ENCODE assay signal across 20 cellular contexts in the genomic region with DNA sequence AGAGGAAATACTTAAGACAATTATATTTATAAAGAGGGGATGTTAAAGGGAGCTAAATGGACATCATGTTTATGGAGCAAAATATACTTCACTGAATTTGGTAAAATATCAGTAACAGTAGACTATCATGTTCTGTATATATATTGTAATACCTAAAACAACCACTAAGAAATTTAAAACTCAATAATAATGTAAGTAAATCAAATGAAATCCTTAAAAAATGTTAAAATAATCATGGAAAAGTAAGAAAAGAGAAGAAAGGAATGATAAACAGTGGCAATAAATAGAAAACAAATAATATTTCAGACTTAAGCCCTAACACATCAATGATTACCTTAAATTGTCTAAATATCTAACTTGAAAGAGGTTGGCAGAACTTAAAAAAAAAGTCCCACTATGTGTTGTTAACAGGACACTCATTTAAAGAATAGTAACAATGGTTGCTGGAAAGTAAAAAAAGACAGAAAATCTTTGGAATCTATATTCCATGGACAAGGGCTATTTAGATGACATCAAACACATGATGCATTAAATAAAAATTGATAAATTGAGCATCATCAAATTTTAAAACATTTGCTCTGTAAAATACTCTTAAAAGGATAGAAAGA.
DNase-seq lines count a peak whose midpoint lies in the region; ATAC-seq and TF ChIP-seq lines count a peak whose summit lies in the region.
"Had no signal": no experiment of that assay in that cellular context is flagged by ENCODE, and none has a peak within 500 bp of the region (broad histone marks: within the 10 kb centered on the region; RNA-seq: fewer than 3 reads in every experiment).

No MANE protein-coding gene starts in this region.

- no peak overlapping the region for H4K91ac ChIP-seq in neuronal stem cell (ENCODE audit: low read depth, low read length, poor library complexity)

- intact Hi-C loops in PC-3 (cut with micrococcal nuclease): no loop called here
- intact Hi-C loops in activated CD4-positive, alpha-beta T cell treated with anti-CD3 and anti-CD28 coated beads, Interleukin-2, amount 10 ng/mL, durations not matched to agents 24 days and 14 days (cut with micrococcal nuclease): no loop called here

- H3K4me1 ChIP-seq in SK-N-SH (ENCODE audit: control insufficient read depth in 1 of 2, insufficient read depth in 2 of 2, low read depth in 1 of 2, low read length in 1 of 2) (no peaks in the 10 kb centered on the region), PC-3 (ENCODE audit: insufficient read depth, low read length) (peaks cover 5% of the 10 kb centered on the region; the same call in 1 of the 2 replicates), neuronal stem cell (ENCODE audit: control insufficient read depth in 2 of 2, insufficient read depth in 1 of 2, low read depth in 1 of 2, low read length in 2 of 2) (no peaks in the 10 kb centered on the region)

- H3K79me1 ChIP-seq in neuronal stem cell (ENCODE audit: low read depth, low read length): no peaks in the 10 kb centered on the region

- H4K8ac ChIP-seq in neuronal stem cell (ENCODE audit: low read depth, low read length): no peak overlapping the region

- H3K27me3 ChIP-seq in SK-N-SH (ENCODE audit: insufficient read depth): no peaks in the 10 kb centered on the region
- no peaks in the 10 kb centered on the region for H3K27me3 ChIP-seq in PC-3 (ENCODE audit: low read length)
- peaks cover 0 to 3% (median 0%) of the 10 kb centered on the region in 3 experiments for H3K27me3 ChIP-seq in neuronal stem cell (ENCODE audit: control insufficient read depth in 3 of 3, insufficient read depth in 3 of 3, low read depth in 1 of 3, low read length in 3 of 3)
- H3K27me3 ChIP-seq: MG63, SJSA1 had no signal

- H2BK15ac ChIP-seq in neuronal stem cell (ENCODE audit: low read length): no peak overlapping the region

- no peak overlapping the region for H2BK12ac ChIP-seq in neuronal stem cell (ENCODE audit: low read length)

- ATAC-seq in SK-N-SH treated with all-trans-retinoic acid at 6 μM for 48 hours (no peak), PC-3 (no peak)
- ATAC-seq: HCT116 had no signal

- no peak overlapping the region for H2BK5ac ChIP-seq in neuronal stem cell (ENCODE audit: low read length)

- H3K4me3 ChIP-seq in SK-N-SH (ENCODE audit: low read depth in 2 of 2, low read length in 1 of 2) (no peak overlapping the region), PC-3 (ENCODE audit: low read length) (no peak overlapping the region), neuronal stem cell (ENCODE audit: low read length in 2 of 2) (no peak overlapping the region)
- H3K4me3 ChIP-seq: MG63, SJSA1 had no signal

- H3K27me3 Mint-ChIP-seq in mesothelial cell of epicardium (ENCODE audit: low read depth): peaks cover 4% of the 10 kb centered on the region
- H3K27me3 Mint-ChIP-seq in type B pancreatic cell: no peaks in the 10 kb centered on the region
- H3K27me3 Mint-ChIP-seq in activated CD4-positive, alpha-beta T cell treated with anti-CD3 and anti-CD28 coated beads, Interleukin-2, amount 10 ng/mL, durations not matched to agents 24 days and 14 days: no peaks in the 10 kb centered on the region

- H4K20me1 ChIP-seq in SK-N-SH (ENCODE audit: insufficient read depth) (no peaks in the 10 kb centered on the region), PC-3 (ENCODE audit: low read length) (no peaks in the 10 kb centered on the region)

- H3K79me2 ChIP-seq in SK-N-SH (ENCODE audit: insufficient read depth): no peaks in the 10 kb centered on the region
- no peaks in the 10 kb centered on the region for H3K79me2 ChIP-seq in PC-3 (ENCODE audit: low read length)

- no peak overlapping the region for H3K4ac ChIP-seq in neuronal stem cell (ENCODE audit: low read length)

- H3K9me3 ChIP-seq in SK-N-SH (no peaks in the 10 kb centered on the region), PC-3 (ENCODE audit: low read length) (no peaks in the 10 kb centered on the region), neuronal stem cell (replicated peaks in 1 of 2; ENCODE audit: control insufficient read depth in 2 of 2, insufficient read depth in 1 of 2, low read depth in 1 of 2, low read length in 2 of 2) (no peaks in the 10 kb centered on the region)
- H3K9me3 ChIP-seq: MG63, SJSA1 had no signal

- POLR2A ChIA-PET in SK-N-SH (lab: Yijun Ruan, JAX) (no interaction called here), PC-3 (lab: Charles Lee; ENCODE audit: unreplicated experiment) (no interaction called here)

- H2BK120ac ChIP-seq in neuronal stem cell (ENCODE audit: low read depth, low read length): no peak overlapping the region

- TF ChIP-seq CTCF in SK-N-SH (IDR thresholded peaks at IDR 0.05) (peak; percentile 36), PC-3 (conservative IDR thresholded peaks at IDR 0.05; ENCODE audit: low read depth, low read length) (peak; percentile 38; the same call in 1 of the 2 replicates), mesothelial cell of epicardium (IDR thresholded peaks at IDR 0.05; ENCODE audit: unreplicated experiment) (peak; percentile 66), type B pancreatic cell (conservative IDR thresholded peaks at IDR 0.05) (peak; percentile 64)

- DNase-seq in SK-N-SH (no peak), PC-3 (no peak), mesothelial cell of epicardium (ENCODE audit: low spot score in 2 of 2, unreplicated experiment in 2 of 2) (no peak), type B pancreatic cell (ENCODE audit: extremely low spot score, unreplicated experiment) (no peak), neuronal stem cell (ENCODE audit: low spot score) (no peak), GOT3 (lab: John Stamatoyannopoulos, UW) (no peak)
- DNase-seq in activated CD4-positive, alpha-beta T cell treated with anti-CD3 and anti-CD28 coated beads, Interleukin-2, amount 10 ng/mL, durations not matched to agents 24 days and 14 days: no peak
- DNase-seq: DMS79, GDM1, MG63, NCI-H1105 treated with DMSO at 0.1 percent for 48 hours, NCI-H187 treated with DMSO at 0.1 percent for 48 hours, NCI-H2171 treated with DMSO at 0.1 percent for 48 hours, NCI-H510A, NCI-H82, RPMI8226 had no signal

- H3F3A ChIP-seq in SK-N-SH (replicated peaks; ENCODE audit: insufficient read depth) (no peaks in the 10 kb centered on the region), PC-3 (ENCODE audit: low read length, unreplicated experiment) (no peaks in the 10 kb centered on the region)

- no peak overlapping the region for H3K9ac ChIP-seq in SK-N-SH
- no peak overlapping the region for H3K9ac ChIP-seq in PC-3 (ENCODE audit: low read length)
- no peak overlapping the region for H3K9ac ChIP-seq in neuronal stem cell (ENCODE audit: low read depth, low read length, poor library complexity)

- H3K4me2 ChIP-seq in SK-N-SH (no peak overlapping the region), PC-3 (ENCODE audit: low read length) (no peak overlapping the region), neuronal stem cell (ENCODE audit: insufficient read depth, low read length, poor library complexity, severe bottlenecking) (no peak overlapping the region)

- H3K23ac ChIP-seq in neuronal stem cell (ENCODE audit: low read depth, low read length, poor library complexity): no peak overlapping the region

- no peak overlapping the region for H3K4me3 Mint-ChIP-seq in mesothelial cell of epicardium
- H3K4me3 Mint-ChIP-seq in type B pancreatic cell: no peak overlapping the region
- H3K4me3 Mint-ChIP-seq in activated CD4-positive, alpha-beta T cell treated with anti-CD3 and anti-CD28 coated beads, Interleukin-2, amount 10 ng/mL, durations not matched to agents 24 days and 14 days: no peak overlapping the region
- H3K4me3 Mint-ChIP-seq: CD14-positive monocyte had no signal

- CTCF ChIA-PET in SK-N-SH (lab: Yijun Ruan, JAX): no interaction called here
- CTCF ChIA-PET in PC-3 (lab: Charles Lee): no interaction called here

- H3K4me1 Mint-ChIP-seq in mesothelial cell of epicardium (peaks cover 5% of the 10 kb centered on the region), type B pancreatic cell (ENCODE audit: unreplicated experiment) (no peaks in the 10 kb centered on the region)
- H3K4me1 Mint-ChIP-seq in activated CD4-positive, alpha-beta T cell treated with anti-CD3 and anti-CD28 coated beads, Interleukin-2, amount 10 ng/mL, durations not matched to agents 24 days and 14 days: no peaks in the 10 kb centered on the region
- H3K4me1 Mint-ChIP-seq: CD14-positive monocyte had no signal

- H3K9me2 ChIP-seq in SK-N-SH: no peaks in the 10 kb centered on the region
- H3K9me2 ChIP-seq in PC-3 (replicated peaks; ENCODE audit: low read length): no peaks in the 10 kb centered on the region

- H3K18ac ChIP-seq in neuronal stem cell (ENCODE audit: low read length): no peak overlapping the region

- H3K36me3 Mint-ChIP-seq in mesothelial cell of epicardium (no peaks in the 10 kb centered on the region), type B pancreatic cell (no peaks in the 10 kb centered on the region)
- no peaks in the 10 kb centered on the region for H3K36me3 Mint-ChIP-seq in activated CD4-positive, alpha-beta T cell treated with anti-CD3 and anti-CD28 coated beads, Interleukin-2, amount 10 ng/mL, durations not matched to agents 24 days and 14 days (ENCODE audit: low read depth)
- H3K36me3 Mint-ChIP-seq: CD14-positive monocyte had no signal

- no peak overlapping the region for H3K14ac ChIP-seq in neuronal stem cell (ENCODE audit: low read length)

- H2AK5ac ChIP-seq in neuronal stem cell (ENCODE audit: low read depth, low read length): no peak overlapping the region

- no peak for TF ChIP-seq EP300 in SK-N-SH (IDR thresholded peaks at IDR 0.05; ENCODE audit: borderline replicate concordance in 1 of 2, low read depth in 1 of 2, low read length in 1 of 2)

- H3K27ac ChIP-seq in SK-N-SH (ENCODE audit: low read depth in 2 of 2, low read length in 1 of 2) (no peak overlapping the region), PC-3 (ENCODE audit: low read length) (no peak overlapping the region), neuronal stem cell (replicated peaks; ENCODE audit: low read length) (no peak overlapping the region)
- H3K27ac ChIP-seq: SJSA1 had no signal

- H3K9me3 Mint-ChIP-seq in mesothelial cell of epicardium (peaks cover 2% of the 10 kb centered on the region), type B pancreatic cell (no peaks in the 10 kb centered on the region)
- H3K9me3 Mint-ChIP-seq in activated CD4-positive, alpha-beta T cell treated with anti-CD3 and anti-CD28 coated beads, Interleukin-2, amount 10 ng/mL, durations not matched to agents 24 days and 14 days: no peaks in the 10 kb centered on the region

- no TSS peak for BruUV-seq in PC-3 (replicated peaks; lab: Mats Ljungman, UMichigan)

- no peak for TF ChIP-seq RAD21 in SK-N-SH (IDR thresholded peaks at IDR 0.05; ENCODE audit: low read length)

- H3K36me3 ChIP-seq in SK-N-SH (replicated peaks in 1 of 2; ENCODE audit: control insufficient read depth in 1 of 2, insufficient read depth in 2 of 2, low read length in 1 of 2) (no peaks in the 10 kb centered on the region), PC-3 (ENCODE audit: low read depth, low read length) (no peaks in the 10 kb centered on the region), neuronal stem cell (replicated peaks in 1 of 2; ENCODE audit: control insufficient read depth in 2 of 2, insufficient read depth in 2 of 2, low read length in 2 of 2) (no peaks in the 10 kb centered on the region)
- H3K36me3 ChIP-seq: MG63, SJSA1 had no signal

- H2AFZ ChIP-seq in SK-N-SH (ENCODE audit: low read depth): no peak overlapping the region
- H2AFZ ChIP-seq in PC-3 (ENCODE audit: low read length): no peak overlapping the region
- H2AFZ ChIP-seq in neuronal stem cell (ENCODE audit: low read length): no peak overlapping the region

- H3K27ac Mint-ChIP-seq in mesothelial cell of epicardium (no peak overlapping the region), type B pancreatic cell (no peak overlapping the region)
- no peak overlapping the region for H3K27ac Mint-ChIP-seq in activated CD4-positive, alpha-beta T cell treated with anti-CD3 and anti-CD28 coated beads, Interleukin-2, amount 10 ng/mL, durations not matched to agents 24 days and 14 days
- H3K27ac Mint-ChIP-seq: CD14-positive monocyte had no signal
